Comparison of ENCODE assay signal across 18 cellular contexts in genomic region chr6:44775121-44775520, GRCh38.
"Had no signal": no experiment of that assay in that cellular context is flagged by ENCODE, and none has a peak within 500 bp of the region (broad histone marks: within the 10 kb centered on the region; RNA-seq: fewer than 3 reads in every experiment).

No MANE protein-coding gene starts in this region.

- H3K4me3 ChIP-seq: esophagus squamous epithelium, heart left ventricle, mucosa of descending colon, right atrium auricular region, sigmoid colon, stomach, thoracic aorta, transverse colon had no signal

- H3K36me3 ChIP-seq: esophagus squamous epithelium, heart left ventricle, right atrium auricular region, sigmoid colon, stomach, thoracic aorta, transverse colon had no signal

- H3K9me3 ChIP-seq: esophagus squamous epithelium, mucosa of descending colon, sigmoid colon, thoracic aorta, transverse colon had no signal

- DNase-seq: effector memory CD4-positive, alpha-beta T cell; esophagus squamous epithelium; foreskin keratinocyte; heart left ventricle; hippocampal formation; mammary epithelial cell; mucosa of descending colon; natural killer cell; sigmoid colon; small intestine; stimulated activated CD4-positive, alpha-beta T cell treated with anti-CD3 and anti-CD28 coated beads, Interleukin-12 subunit alpha, Interleukin-12 subunit beta, amount 100 ng/mL, for 4 hours; stimulated activated naive CD4-positive, alpha-beta T cell; stomach; substantia nigra; transverse colon had no signal

- H3K4me1 ChIP-seq: esophagus squamous epithelium, foreskin keratinocyte, heart left ventricle, right atrium auricular region, sigmoid colon, stomach, transverse colon had no signal

- H3K27me3 ChIP-seq: esophagus squamous epithelium, foreskin keratinocyte, heart left ventricle, right atrium auricular region, sigmoid colon, stomach, transverse colon had no signal

- H3K27ac ChIP-seq: epithelial cell of prostate, esophagus squamous epithelium, foreskin keratinocyte, heart left ventricle, right atrium auricular region, sigmoid colon, stomach, thoracic aorta, transverse colon had no signal
